Comparison of ENCODE assay signal across 10 cellular contexts in the genomic region with DNA sequence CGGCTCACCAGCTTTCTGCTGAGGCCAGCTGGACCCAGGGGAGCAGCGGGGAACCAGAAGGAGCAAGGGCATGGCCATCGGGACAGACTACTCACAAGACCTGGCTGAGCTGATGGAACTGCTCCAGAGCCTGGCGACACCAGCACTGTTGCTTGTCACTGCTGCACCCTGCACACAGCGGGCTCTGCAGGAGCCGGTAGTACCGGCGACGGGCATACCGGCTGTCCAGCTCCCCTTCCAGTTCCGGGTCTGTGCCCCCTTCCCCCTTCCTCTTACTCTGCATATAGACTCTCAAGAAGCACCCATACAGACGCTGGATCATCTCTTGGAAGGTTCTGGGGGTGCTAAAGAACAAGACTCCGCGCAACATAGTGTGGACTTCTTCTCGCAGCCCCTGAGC. TPM values are rescaled to one million over a fixed set of nuclear protein-coding genes. Genes with fewer than 3 reads are reported as not detected.
DNase-seq lines count a peak whose midpoint lies in the region; ATAC-seq and TF ChIP-seq lines count a peak whose summit lies in the region.
"Had no signal": no experiment of that assay in that cellular context is flagged by ENCODE, and none has a peak within 500 bp of the region (broad histone marks: within the 10 kb centered on the region; RNA-seq: fewer than 3 reads in every experiment).

No MANE protein-coding gene starts in this region.

- H3K4me3 ChIP-seq in DND-41 (ENCODE audit: low read depth in 1 of 2, low read length in 2 of 2) (peak overlapping the region; percentile 66 to 97; a peak in 3 of 4 replicates), esophagus squamous epithelium (peak overlapping the region; percentile 78 to 100 (median 88))

- no peak for TF ChIP-seq POLR2A in esophagus squamous epithelium (IDR thresholded peaks at IDR 0.05)

- DNase-seq in DND-41 (no peak), RWPE1 (ENCODE audit: low spot score) (no peak), esophagus squamous epithelium (lab: John Stamatoyannopoulos, UW) (no peak), progenitor cell of endocrine pancreas (ENCODE audit: low spot score, unreplicated experiment) (no peak), NCI-H510A treated with DMSO at 0.1 percent for 48 hours (lab: John Stamatoyannopoulos, UW) (no peak), NCI-H510A (lab: John Stamatoyannopoulos, UW) (no peak)
- DNase-seq: NCI-H2227 treated with DMSO at 0.1 percent for 48 hours had no signal

- H3K4me3 Mint-ChIP-seq in progenitor cell of endocrine pancreas (ENCODE audit: low read depth): peak overlapping the region; percentile 91

- 78 to 83% methylated on average over 11 to 12 of the region's 15 CpGs for WGBS in esophagus squamous epithelium, 2 donors

- H3K27ac Mint-ChIP-seq in progenitor cell of endocrine pancreas: peak overlapping the region; percentile 88

- peaks cover 39% of the 10 kb centered on the region for H4K20me1 ChIP-seq in DND-41 (ENCODE audit: insufficient read depth, low read length)

- peaks cover 48% of the 10 kb centered on the region for H3K79me2 ChIP-seq in DND-41 (ENCODE audit: insufficient read depth, low read length)

- H2AFZ ChIP-seq in DND-41 (ENCODE audit: low read depth, low read length): no peak overlapping the region

- peaks cover 2% of the 10 kb centered on the region for H3K36me3 Mint-ChIP-seq in progenitor cell of endocrine pancreas (ENCODE audit: insufficient read depth)

- peak overlapping the region; percentile 88 for H3K4me2 ChIP-seq in DND-41 (ENCODE audit: insufficient read depth, low read length)

- CTCF ChIA-PET in RWPE1 (lab: Yijun Ruan, JAX): interaction anchor here (0.7 to 4.5 kb wide), 4 partner anchors 11 to 60 kb away, joined by 3 to 37 read pairs (median 6); partner anchors contain the start of gene RNF224

- POLR2A ChIA-PET in RWPE1 (lab: Yijun Ruan, JAX; ENCODE audit: low non-redundant PET): interaction anchor here (1.8 to 2.5 kb wide), 3 partner anchors 19 to 55 kb away, joined by 5 to 16 read pairs (median 6); partner anchors contain the start of gene RNF224

- intact Hi-C loops in esophagus squamous epithelium (cut with DNase I): loop anchor here (10.0 kb wide), 1 partner anchor 47 kb away; the partner anchor contains the start of gene SLC34A3

- H3K9me3 ChIP-seq in DND-41 (ENCODE audit: insufficient read depth, low read length, severe bottlenecking): no peaks in the 10 kb centered on the region
- H3K9me3 ChIP-seq in esophagus squamous epithelium: no peaks in the 10 kb centered on the region

- peaks cover 74% of the 10 kb centered on the region for H3K36me3 ChIP-seq in DND-41 (ENCODE audit: insufficient read depth, low read length)
- peaks cover 38 to 79% (median 45%) of the 10 kb centered on the region in 3 donors for H3K36me3 ChIP-seq in esophagus squamous epithelium

- no peaks in the 10 kb centered on the region for H3K9me3 Mint-ChIP-seq in progenitor cell of endocrine pancreas (ENCODE audit: low read depth)

- peaks cover 15% of the 10 kb centered on the region for H3K4me1 Mint-ChIP-seq in progenitor cell of endocrine pancreas (ENCODE audit: low read depth)

- no peaks in the 10 kb centered on the region for H3K27me3 Mint-ChIP-seq in progenitor cell of endocrine pancreas

- no peak for TF ChIP-seq CTCF in DND-41 (IDR thresholded peaks at IDR 0.05; ENCODE audit: borderline replicate concordance, extremely low read depth, low read length, poor library complexity, severe bottlenecking)
- no peak for TF ChIP-seq CTCF in RWPE1 (conservative IDR thresholded peaks at IDR 0.05; ENCODE audit: low read depth)
- TF ChIP-seq CTCF in esophagus squamous epithelium (IDR thresholded peaks at IDR 0.05): no peak
- TF ChIP-seq CTCF in progenitor cell of endocrine pancreas (IDR thresholded peaks at IDR 0.05; ENCODE audit: unreplicated experiment): no peak

- H3K27me3 ChIP-seq in DND-41 (ENCODE audit: insufficient read depth, low read length, poor library complexity) (no peaks in the 10 kb centered on the region), esophagus squamous epithelium (no peaks in the 10 kb centered on the region)

- H3K27ac ChIP-seq in DND-41 (ENCODE audit: low read length) (peak overlapping the region; percentile 94; the same call in 1 of the 2 replicates), RWPE1 (peak overlapping the region; percentile 99), esophagus squamous epithelium (peak overlapping the region in 2 of 4 donors; percentile 85 to 98)

- H3K4me1 ChIP-seq in DND-41 (ENCODE audit: insufficient read depth, low read length) (peaks cover 44% of the 10 kb centered on the region), esophagus squamous epithelium (peaks cover 41 to 69% (median 43%) of the 10 kb centered on the region in 3 donors)

- ATAC-seq in DND-41 (ENCODE audit: insufficient read depth, low read depth): no peak
- no peak for ATAC-seq in GM21360 (IDR thresholded peaks at IDR 0.05; ENCODE audit: unreplicated experiment)
- ATAC-seq in HG03457 (IDR thresholded peaks at IDR 0.05; ENCODE audit: unreplicated experiment): no peak

- H3K9ac ChIP-seq in DND-41 (ENCODE audit: low read depth, low read length): peak overlapping the region; percentile 97

RNA-seq across cellular contexts. Expression of gene ANAPC2, which starts 1.0 kb away (rescaled TPM):
- total RNA-seq in esophagus squamous epithelium (10 to 100 TPM; 14.0 to 34.1 (median 25.1) TPM), progenitor cell of endocrine pancreas (73.2 and 74.3 TPM in 2 replicates)

RNA-seq across cellular contexts. Expression of gene SSNA1, which starts 1.1 kb away (rescaled TPM):
- total RNA-seq in esophagus squamous epithelium: 100 to 1,000 TPM in 2 of 4 donors, 10 to 100 TPM in 2; 67.1 to 124 (median 96.7) TPM
- 52.5 and 59.1 TPM in 2 replicates for total RNA-seq in progenitor cell of endocrine pancreas

RNA-seq across cellular contexts. Expression of gene TPRN, which starts 13.2 kb away (rescaled TPM):
- total RNA-seq in esophagus squamous epithelium (10 to 100 TPM; 13.0 to 34.2 (median 15.8) TPM), progenitor cell of endocrine pancreas (18.8 and 20.7 TPM in 2 replicates)

RNA-seq across cellular contexts. Expression of gene TMEM210, which starts 15.5 kb away (rescaled TPM):
- total RNA-seq in esophagus squamous epithelium: not detected
- not detected in 2 replicates for total RNA-seq in progenitor cell of endocrine pancreas
- total RNA-seq: temporal lobe had no signal

RNA-seq across cellular contexts. Expression of gene LRRC26, which starts 17.5 kb away (rescaled TPM):
- total RNA-seq in esophagus squamous epithelium (1 to 10 TPM in 1 of 4 donors, under 1 TPM in 2, not detected in 1; 0.82 to 3.7 (median 0.95) TPM), progenitor cell of endocrine pancreas (0.89 and 1.00 TPM in 2 replicates)
